Comparison of ENCODE assay signal across 8 cellular contexts in the genomic region with DNA sequence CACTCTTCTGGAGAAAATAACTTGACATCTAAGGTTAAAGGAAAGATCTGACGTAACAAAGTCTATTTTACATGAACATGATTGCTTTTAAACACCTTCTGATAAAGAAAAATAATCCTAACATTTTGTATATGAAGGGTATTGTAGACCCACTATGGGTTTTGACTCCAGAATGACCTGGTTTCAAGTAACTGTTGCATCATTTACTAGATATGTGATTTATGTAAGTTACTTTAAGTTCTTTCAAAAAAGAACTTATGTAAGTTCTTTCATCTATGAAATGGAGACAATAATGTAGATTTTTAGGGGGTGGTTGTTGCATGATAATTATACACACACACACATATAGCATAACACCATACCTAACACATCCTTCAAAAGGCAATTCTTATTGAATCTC.
"Had no signal": no experiment of that assay in that cellular context is flagged by ENCODE, and none has a peak within 500 bp of the region (broad histone marks: within the 10 kb centered on the region; RNA-seq: fewer than 3 reads in every experiment).

No MANE protein-coding gene starts in this region.

- H3K4me3 ChIP-seq: GM12878 had no signal

- FAIRE-seq: G401.6, GM12878, GM12891, GM12892, GM18507, GM19239 had no signal

- DNase-seq: GDM1, GF-D8 had no signal

- ATAC-seq: GM12878 had no signal
